Comparison of ENCODE assay signal across 15 cellular contexts in the genomic region with DNA sequence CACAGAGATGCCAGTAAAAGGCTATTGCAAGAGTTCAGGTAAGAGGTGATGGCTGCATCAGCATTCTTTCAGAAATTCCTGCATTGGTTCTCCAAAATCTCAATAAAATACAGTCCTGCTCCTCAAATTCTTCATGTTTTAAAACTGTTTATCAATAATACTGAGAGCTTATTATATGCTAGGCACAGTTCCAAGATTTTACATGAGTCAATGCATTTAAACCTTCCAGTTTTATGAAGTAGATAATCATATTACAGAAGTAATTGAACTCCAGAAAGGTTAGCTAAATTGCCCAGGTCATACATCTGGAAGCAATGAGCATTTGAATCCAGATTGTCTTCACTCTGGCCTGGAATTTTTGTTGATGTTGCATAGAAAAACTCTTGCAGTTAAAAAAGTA.
DNase-seq lines count a peak whose midpoint lies in the region; ATAC-seq and TF ChIP-seq lines count a peak whose summit lies in the region.
"Had no signal": no experiment of that assay in that cellular context is flagged by ENCODE, and none has a peak within 500 bp of the region (broad histone marks: within the 10 kb centered on the region; RNA-seq: fewer than 3 reads in every experiment).

No MANE protein-coding gene starts in this region.

- H2AFZ ChIP-seq in OCI-LY3 (ENCODE audit: low read depth, low read length) (0 out of 2 replicates have a peak overlapping the region, but pooled peaks have one; percentile 20), fibroblast of lung (ENCODE audit: low read length) (no peak overlapping the region)

- H3K27ac ChIP-seq in OCI-LY3 (ENCODE audit: low read length) (no peak overlapping the region), fibroblast of lung (ENCODE audit: insufficient read depth, low read length) (no peak overlapping the region)
- H3K27ac ChIP-seq: BLaER1 treated with 17β-estradiol and CSF1 and Interleukin-3, amounts not matched to agents 10 nM and 100 nM had no signal

- TF ChIP-seq CTCF in OCI-LY3 (IDR thresholded peaks at IDR 0.05; ENCODE audit: low read depth, low read length) (no peak), fibroblast of lung (conservative IDR thresholded peaks at IDR 0.05 in 1 of 2, IDR thresholded peaks at IDR 0.05 in 1 of 2; ENCODE audit: low read depth in 1 of 2, low read length in 2 of 2) (no peak)

- ATAC-seq in GM18867 (IDR thresholded peaks at IDR 0.05; ENCODE audit: unreplicated experiment), result no peak

- H3K9ac ChIP-seq in OCI-LY3 (ENCODE audit: low read length) (no peak overlapping the region), fibroblast of lung (ENCODE audit: insufficient read depth, low read length) (no peak overlapping the region)
- H3K9ac ChIP-seq: BLaER1 treated with 17β-estradiol and CSF1 and Interleukin-3, amounts not matched to agents 10 nM and 100 nM had no signal

- H3K79me2 ChIP-seq in OCI-LY3 (ENCODE audit: low read length) (no peaks in the 10 kb centered on the region), fibroblast of lung (ENCODE audit: control insufficient read depth, insufficient read depth, low read length) (no peaks in the 10 kb centered on the region)

- H4K20me1 ChIP-seq in OCI-LY3 (ENCODE audit: insufficient read depth, low read length) (no peaks in the 10 kb centered on the region), fibroblast of lung (ENCODE audit: control insufficient read depth, extremely low read depth, insufficient read depth, low read length) (no peaks in the 10 kb centered on the region)
- H4K20me1 ChIP-seq: BLaER1 treated with 17β-estradiol and CSF1 and Interleukin-3, amounts not matched to agents 10 nM and 100 nM had no signal

- H3K4me2 ChIP-seq in OCI-LY3 (ENCODE audit: low read length) (no peak overlapping the region), fibroblast of lung (ENCODE audit: extremely low read depth, insufficient read depth, low read length) (no peak overlapping the region)
- H3K4me2 ChIP-seq: BLaER1 treated with 17β-estradiol and CSF1 and Interleukin-3, amounts not matched to agents 10 nM and 100 nM had no signal

- H3K4me3 ChIP-seq in OCI-LY3 (ENCODE audit: low read length) (no peak overlapping the region), fibroblast of lung (replicated peaks in 1 of 4; ENCODE audit: control extremely low read depth in 1 of 4, insufficient read depth in 1 of 4, low read depth in 3 of 4, low read length in 4 of 4) (no peak overlapping the region)
- H3K4me3 ChIP-seq: BLaER1 treated with 17β-estradiol and CSF1 and Interleukin-3, amounts not matched to agents 10 nM and 100 nM had no signal

- peak; percentile 13 for DNase-seq in NCI-H2227 treated with DMSO at 0.1 percent for 48 hours (lab: John Stamatoyannopoulos, UW)
- DNase-seq in NCI-H2227 (lab: John Stamatoyannopoulos, UW; ENCODE audit: unreplicated experiment), result no peak
- peak; percentile 52 for DNase-seq in HCEC 1CT
- DNase-seq in fibroblast of lung (ENCODE audit: low read depth in 2 of 2), result peak; percentile 0 to 66
- DNase-seq in mucosa of gallbladder (ENCODE audit: low spot score), result no peak
- DNase-seq in GF-D8 (lab: John Stamatoyannopoulos, UW), result no peak
- DNase-seq: ACHN; Calu3; CD4-positive, CD25-positive, alpha-beta regulatory T cell; DMS 273 treated with DMSO at 0.1 percent for 48 hours; GOT3; H9 had no signal

- H3K9me3 ChIP-seq in OCI-LY3 (ENCODE audit: insufficient read depth, low read length) (no peaks in the 10 kb centered on the region), fibroblast of lung (ENCODE audit: control insufficient read depth, insufficient read depth, low read depth, low read length) (no peaks in the 10 kb centered on the region)
- H3K9me3 ChIP-seq: BLaER1 treated with 17β-estradiol and CSF1 and Interleukin-3, amounts not matched to agents 10 nM and 100 nM had no signal

- H3K4me1 ChIP-seq in OCI-LY3 (ENCODE audit: low read length) (peaks cover 3% of the 10 kb centered on the region; the same call in 1 of the 2 replicates), fibroblast of lung (ENCODE audit: control insufficient read depth, extremely low read depth, insufficient read depth, low read length) (no peaks in the 10 kb centered on the region)
- H3K4me1 ChIP-seq: BLaER1 treated with 17β-estradiol and CSF1 and Interleukin-3, amounts not matched to agents 10 nM and 100 nM had no signal

- H3K27me3 ChIP-seq in OCI-LY3 (ENCODE audit: low read depth, low read length) (no peaks in the 10 kb centered on the region), fibroblast of lung (ENCODE audit: control insufficient read depth, insufficient read depth, low read length) (no peaks in the 10 kb centered on the region)
- H3K27me3 ChIP-seq: BLaER1 treated with 17β-estradiol and CSF1 and Interleukin-3, amounts not matched to agents 10 nM and 100 nM had no signal

- H3K36me3 ChIP-seq in OCI-LY3 (replicated peaks; ENCODE audit: low read depth, low read length) (no peaks in the 10 kb centered on the region), fibroblast of lung (ENCODE audit: control insufficient read depth, insufficient read depth, low read length) (no peaks in the 10 kb centered on the region)
- H3K36me3 ChIP-seq: BLaER1 treated with 17β-estradiol and CSF1 and Interleukin-3, amounts not matched to agents 10 nM and 100 nM had no signal

Comparison
In these comparisons a context has a peak if more than half of its experiments do, and no peak if none do; other contexts are left out.
1. DNase-seq: peak in NCI-H2227 treated with DMSO at 0.1 percent for 48 hours (single experiment), HCEC 1CT (single experiment) and fibroblast of lung (2 of 2); none in NCI-H2227 (single experiment), mucosa of gallbladder (single experiment) and GF-D8 (single experiment).